In genomic region chr6:145733770-145734169, GRCh38 we compare ENCODE assay signal across 8 cellular contexts. TPM values are rescaled to one million over a fixed set of nuclear protein-coding genes. Genes with fewer than 3 reads are reported as not detected.
DNase-seq lines count a peak whose midpoint lies in the region; ATAC-seq, FAIRE-seq and TF ChIP-seq lines count a peak whose summit lies in the region.

No MANE protein-coding gene starts in this region.

- no peaks in the 10 kb centered on the region for H3K9me1 ChIP-seq in endothelial cell of umbilical vein (replicated peaks; ENCODE audit: control insufficient read depth, extremely low read depth, insufficient read depth, low read length)

- POLR2A ChIA-PET in activated CD4-positive, alpha-beta T cell treated with anti-CD3 and anti-CD28 coated beads, Interleukin-2, amount 10 ng/mL, durations not matched to agents 7 days and 5 days (lab: Charles Lee): no interaction called here
- POLR2A ChIA-PET in endothelial cell of umbilical vein (lab: Charles Lee): interaction anchor here (0.9 kb wide), 1 partner anchor 81 kb away, joined by 3 read pairs; the partner anchor contains the start of gene FBXO30

- H3K4me1 Mint-ChIP-seq in activated CD4-positive, alpha-beta T cell treated with anti-CD3 and anti-CD28 coated beads, Interleukin-2, amount 10 ng/mL, durations not matched to agents 7 days and 5 days: peaks cover 26% of the 10 kb centered on the region
- H3K4me1 Mint-ChIP-seq in stimulated activated effector memory CD8-positive, alpha-beta T cell treated with anti-CD3 and anti-CD28 coated beads, Interleukin-12 subunit alpha, Interleukin-12 subunit beta, amount 100 ng/mL, for 72 hours: peaks cover 6% of the 10 kb centered on the region

- peak overlapping the region; percentile 93 for H3K4me3 Mint-ChIP-seq in activated CD4-positive, alpha-beta T cell treated with anti-CD3 and anti-CD28 coated beads, Interleukin-2, amount 10 ng/mL, durations not matched to agents 7 days and 5 days
- peak overlapping the region; percentile 91 for H3K4me3 Mint-ChIP-seq in stimulated activated effector memory CD8-positive, alpha-beta T cell treated with anti-CD3 and anti-CD28 coated beads, Interleukin-12 subunit alpha, Interleukin-12 subunit beta, amount 100 ng/mL, for 72 hours

- peak; percentile 65 for FAIRE-seq in endothelial cell of umbilical vein (lab: Jason Lieb, UNC)
- FAIRE-seq in H54 (lab: Jason Lieb, UNC): no peak

- H3K9me3 ChIP-seq in NT2/D1 (ENCODE audit: insufficient read depth, low read length) (peaks cover 7% of the 10 kb centered on the region; the same call in 1 of the 2 replicates), endothelial cell of umbilical vein (replicated peaks; ENCODE audit: control insufficient read depth, insufficient read depth, low read length) (no peaks in the 10 kb centered on the region)

- H3K36me3 ChIP-seq in NT2/D1 (ENCODE audit: insufficient read depth, insufficient read length, low read length): no peaks in the 10 kb centered on the region
- H3K36me3 ChIP-seq in endothelial cell of umbilical vein (ENCODE audit: control insufficient read depth in 2 of 2, extremely low read depth in 1 of 2, insufficient read depth in 2 of 2, low read length in 2 of 2): no peaks in the 10 kb centered on the region

- H3K27me3 ChIP-seq in NT2/D1 (ENCODE audit: insufficient read depth, insufficient read length) (no peaks in the 10 kb centered on the region), endothelial cell of umbilical vein (ENCODE audit: control insufficient read depth in 2 of 2, insufficient read depth in 2 of 2, low read length in 2 of 2) (no peaks in the 10 kb centered on the region)

- H3K4me3 ChIP-seq in NT2/D1 (ENCODE audit: insufficient read length, low read depth): peak overlapping the region; percentile 74
- peak overlapping the region in 1 of 3 experiments; percentile 51 for H3K4me3 ChIP-seq in endothelial cell of umbilical vein (replicated peaks in 1 of 3; ENCODE audit: insufficient read depth in 1 of 3, low read depth in 1 of 3, low read length in 3 of 3)

- peaks cover 11% of the 10 kb centered on the region for H3K9me3 Mint-ChIP-seq in activated CD4-positive, alpha-beta T cell treated with anti-CD3 and anti-CD28 coated beads, Interleukin-2, amount 10 ng/mL, durations not matched to agents 7 days and 5 days
- H3K9me3 Mint-ChIP-seq in stimulated activated effector memory CD8-positive, alpha-beta T cell treated with anti-CD3 and anti-CD28 coated beads, Interleukin-12 subunit alpha, Interleukin-12 subunit beta, amount 100 ng/mL, for 72 hours: no peaks in the 10 kb centered on the region

- peak overlapping the region; percentile 66 for H3K27ac Mint-ChIP-seq in activated CD4-positive, alpha-beta T cell treated with anti-CD3 and anti-CD28 coated beads, Interleukin-2, amount 10 ng/mL, durations not matched to agents 7 days and 5 days
- no peak overlapping the region for H3K27ac Mint-ChIP-seq in stimulated activated effector memory CD8-positive, alpha-beta T cell treated with anti-CD3 and anti-CD28 coated beads, Interleukin-12 subunit alpha, Interleukin-12 subunit beta, amount 100 ng/mL, for 72 hours

- CTCF ChIA-PET in activated CD4-positive, alpha-beta T cell treated with anti-CD3 and anti-CD28 coated beads, Interleukin-2, amount 10 ng/mL, durations not matched to agents 7 days and 5 days (lab: Charles Lee): no interaction called here
- CTCF ChIA-PET in endothelial cell of umbilical vein (lab: Charles Lee): interaction anchor here (1.0 to 2.5 kb wide), 4 partner anchors 12 to 154 kb away, joined by 3 to 9 read pairs (median 6); no protein-coding TSS in a partner anchor

- no peaks in the 10 kb centered on the region for H4K20me1 ChIP-seq in endothelial cell of umbilical vein (replicated peaks; ENCODE audit: control insufficient read depth, extremely low read depth, insufficient read depth, low read length)

- TF ChIP-seq CTCF in endothelial cell of umbilical vein (IDR thresholded peaks at IDR 0.05; ENCODE audit: extremely low read depth in 1 of 2, insufficient read depth in 1 of 2, low read depth in 1 of 2, low read length in 2 of 2): no peak

- H3K27me3 Mint-ChIP-seq in activated CD4-positive, alpha-beta T cell treated with anti-CD3 and anti-CD28 coated beads, Interleukin-2, amount 10 ng/mL, durations not matched to agents 7 days and 5 days: no peaks in the 10 kb centered on the region

- H3K36me3 Mint-ChIP-seq in activated CD4-positive, alpha-beta T cell treated with anti-CD3 and anti-CD28 coated beads, Interleukin-2, amount 10 ng/mL, durations not matched to agents 7 days and 5 days (ENCODE audit: low read depth): peaks cover 14% of the 10 kb centered on the region
- H3K36me3 Mint-ChIP-seq in stimulated activated effector memory CD8-positive, alpha-beta T cell treated with anti-CD3 and anti-CD28 coated beads, Interleukin-12 subunit alpha, Interleukin-12 subunit beta, amount 100 ng/mL, for 72 hours: peaks cover 8% of the 10 kb centered on the region

- H3K4me1 ChIP-seq in NT2/D1 (ENCODE audit: insufficient read depth, insufficient read length) (no peaks in the 10 kb centered on the region), endothelial cell of umbilical vein (ENCODE audit: control insufficient read depth, extremely low read depth, insufficient read depth, low read length) (peaks cover 18% of the 10 kb centered on the region)

- peak overlapping the region; percentile 57 for H3K4me2 ChIP-seq in endothelial cell of umbilical vein (ENCODE audit: insufficient read depth, low read length)

- intact Hi-C loops in endothelial cell of umbilical vein (cut with micrococcal nuclease): loop anchor here (1.0 to 10.0 kb wide), 4 partner anchors 28 to 811 kb away; partner anchors contain the start of gene RAB32

- H3K27ac ChIP-seq in endothelial cell of umbilical vein (ENCODE audit: insufficient read depth, low read depth, low read length): peak overlapping the region; percentile 87

- BruUV-seq in endothelial cell of umbilical vein (replicated peaks; lab: Mats Ljungman, UMichigan): no TSS peak

- H3K9ac ChIP-seq in NT2/D1 (ENCODE audit: insufficient read length, low read depth) (no peak overlapping the region), endothelial cell of umbilical vein (replicated peaks; ENCODE audit: extremely low read depth, insufficient read depth, low read length) (peak overlapping the region; percentile 97)

- TF ChIP-seq POLR2A in endothelial cell of umbilical vein (IDR thresholded peaks at IDR 0.05; ENCODE audit: low read depth, low read length) (no peak), H54 (IDR thresholded peaks at IDR 0.05; ENCODE audit: low read depth, low read length) (no peak)

- DNase-seq in activated CD4-positive, alpha-beta T cell treated with anti-CD3 and anti-CD28 coated beads, Interleukin-2, amount 10 ng/mL, durations not matched to agents 7 days and 5 days: no peak
- DNase-seq in activated CD4-positive, alpha-beta T cell treated with anti-CD3 and anti-CD28 coated beads, Interleukin-2, amount 50 U/mL, for 48 hours: no peak
- DNase-seq in NT2/D1 (ENCODE audit: low read depth, low spot score) (no peak), endothelial cell of umbilical vein (ENCODE audit: low read depth, low spot score) (no peak), H54 (ENCODE audit: insufficient read length, low spot score) (no peak)
- DNase-seq in stimulated activated effector memory CD8-positive, alpha-beta T cell treated with anti-CD3 and anti-CD28 coated beads, Interleukin-12 subunit alpha, Interleukin-12 subunit beta, amount 100 ng/mL, for 72 hours (ENCODE audit: low spot score in 2 of 2): no peak

- ATAC-seq in stimulated activated effector memory CD8-positive, alpha-beta T cell treated with anti-CD3 and anti-CD28 coated beads, Interleukin-12 subunit alpha, Interleukin-12 subunit beta, amount 100 ng/mL, for 72 hours: no peak
- no peak for ATAC-seq in GM18519 (IDR thresholded peaks at IDR 0.05; ENCODE audit: low FRiP score, unreplicated experiment)
- ATAC-seq in HG02610 (IDR thresholded peaks at IDR 0.05; ENCODE audit: unreplicated experiment): no peak

- dilution Hi-C loops in endothelial cell of umbilical vein (cut with MboI; ENCODE audit: extremely low pct_ligation_motif_present, low sequenced_read_pairs): no loop called here

- H3K79me2 ChIP-seq in endothelial cell of umbilical vein (ENCODE audit: control insufficient read depth, insufficient read depth, low read length): no peaks in the 10 kb centered on the region

- peak overlapping the region; percentile 59 for H2AFZ ChIP-seq in endothelial cell of umbilical vein (ENCODE audit: low read depth, low read length)

TF ChIP-seq in endothelial cell of umbilical vein, 7 proteins besides CTCF, POLR2A, EP300 and RAD21:
- TF ChIP-seq MYC (IDR thresholded peaks at IDR 0.05; ENCODE audit: low read depth, low read length) (no peak), JUN (IDR thresholded peaks at IDR 0.05; ENCODE audit: borderline replicate concordance, insufficient read depth, insufficient read length, low read depth) (no peak), FOS (IDR thresholded peaks at IDR 0.05; ENCODE audit: borderline replicate concordance, insufficient read depth, low read length) (no peak)
- TF ChIP-seq, protein P1, sequence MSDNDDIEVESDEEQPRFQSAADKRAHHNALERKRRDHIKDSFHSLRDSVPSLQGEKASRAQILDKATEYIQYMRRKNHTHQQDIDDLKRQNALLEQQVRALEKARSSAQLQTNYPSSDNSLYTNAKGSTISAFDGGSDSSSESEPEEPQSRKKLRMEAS (IDR thresholded peaks at IDR 0.05; ENCODE audit: insufficient read depth, insufficient read length): no peak
TF ChIP-seq in endothelial cell of umbilical vein: peak in this region for 0.

RNA-seq across cellular contexts. Expression of gene EPM2A, which starts 1.6 kb away (rescaled TPM):
- 1 to 10 TPM; 4.5 to 5.7 TPM for total RNA-seq in activated CD4-positive, alpha-beta T cell treated with anti-CD3 and anti-CD28 coated beads, Interleukin-2, amount 10 ng/mL, durations not matched to agents 7 days and 5 days
- total RNA-seq in endothelial cell of umbilical vein: 4.8 and 5.5 TPM in 2 replicates
- 2.6 and 3.1 TPM in 2 replicates for polyA plus RNA-seq in endothelial cell of umbilical vein
- polyA plus RNA-seq in endothelial cell of umbilical vein (2011; cell fraction: cytosol; rRNA removed): 3.4 and 4.0 TPM in 2 replicates
- polyA plus RNA-seq in endothelial cell of umbilical vein (2011; cell fraction: nucleus; rRNA removed): 8.0 and 9.0 TPM in 2 replicates
- 2.9 and 3.4 TPM in 2 replicates for polyA plus RNA-seq in endothelial cell of umbilical vein (2012)
- polyA minus RNA-seq in endothelial cell of umbilical vein: 6.7 and 12.6 TPM in 2 replicates
- polyA minus RNA-seq in endothelial cell of umbilical vein (2011; cell fraction: cytosol; rRNA and poly(A)+ RNA removed): 4.6 TPM
- polyA minus RNA-seq in endothelial cell of umbilical vein (2011; cell fraction: nucleus; rRNA and poly(A)+ RNA removed): 13.5 and 17.8 TPM in 2 replicates
